ENCODE assay signal across 23 cellular contexts in the genomic region with DNA sequence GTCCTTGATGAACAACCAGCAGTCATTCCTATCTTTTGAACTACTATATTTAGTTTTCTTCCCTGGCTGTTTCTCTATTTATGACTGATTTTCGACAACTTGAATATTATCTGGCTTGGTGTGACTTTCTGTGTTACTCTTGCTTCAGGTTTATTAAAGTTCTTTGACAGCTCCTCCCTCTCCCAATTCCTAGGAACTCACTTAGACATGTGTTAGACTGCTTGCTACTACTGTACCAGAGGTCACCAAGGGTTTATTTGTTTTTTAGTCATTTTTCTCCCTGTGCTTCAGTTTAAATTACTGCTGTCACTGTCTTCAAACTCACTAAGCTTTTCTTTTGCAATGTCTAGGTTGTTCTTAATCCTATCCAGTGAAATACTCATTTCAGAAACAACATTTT.
"Had no signal": no experiment of that assay in that cellular context is flagged by ENCODE, and none has a peak within 500 bp of the region (broad histone marks: within the 10 kb centered on the region; RNA-seq: fewer than 3 reads in every experiment).

No MANE protein-coding gene starts in this region.

- ATAC-seq: Panc1, PC-3 had no signal

- H3K27me3 ChIP-seq: MG63 had no signal

- H3K9me3 ChIP-seq: SK-N-SH had no signal

- H3K27ac ChIP-seq: RWPE1 had no signal

- H3K4me3 ChIP-seq: MG63 had no signal

- DNase-seq: Karpas-422, KG1, MG63, NCI-H1092, NCI-H1105 treated with DMSO at 0.1 percent for 48 hours, NCI-H1417 treated with DMSO at 0.1 percent for 48 hours, NCI-H146, NCI-H1694 treated with DMSO at 0.1 percent for 48 hours, NCI-H2029, NCI-H2081 treated with DMSO at 0.1 percent for 48 hours, NCI-H2171, NCI-H226, NCI-H446, NCI-H510A, NCI-H524 treated with DMSO at 0.1 percent for 48 hours, NCI-H69, NCI-H774, PC-3, SHP77, SK-N-SH, SW 1271 had no signal
